1 cellular context compared by ENCODE assay signal in the genomic region with DNA sequence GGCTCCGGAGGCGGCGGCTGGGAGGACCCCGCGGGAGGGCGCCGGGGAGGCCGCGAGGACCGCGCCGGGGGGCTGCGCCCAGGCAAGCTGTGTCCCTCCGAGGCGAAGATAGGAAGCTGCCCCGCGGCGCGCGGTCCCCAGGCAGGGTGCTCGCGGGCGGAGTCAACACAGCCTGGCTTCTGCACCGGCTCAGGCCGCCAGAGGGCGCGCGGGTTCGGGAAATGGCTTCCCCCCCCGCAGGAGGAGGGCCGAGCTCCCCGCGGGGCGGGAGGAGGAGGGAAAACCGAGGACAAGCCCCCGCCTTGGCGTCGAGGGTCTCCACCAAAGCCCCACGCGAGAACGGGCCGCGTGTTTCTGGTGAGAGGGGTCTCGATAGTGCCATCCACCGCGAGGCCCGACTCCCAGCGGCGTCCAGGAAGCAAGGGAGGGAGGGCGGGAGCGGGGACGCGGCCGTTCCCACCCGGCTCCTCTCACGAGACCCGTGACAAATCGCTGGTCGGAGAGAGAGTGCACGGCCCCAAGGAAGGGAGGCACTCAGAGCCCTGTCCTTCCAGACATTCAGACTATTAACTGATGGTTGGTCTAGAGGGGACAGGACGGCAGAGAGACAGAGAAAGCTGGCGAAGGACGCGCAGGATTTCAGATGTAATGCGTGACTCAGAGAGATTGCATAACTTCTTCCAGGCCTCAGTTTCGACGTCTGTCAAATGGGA.
TF ChIP-seq lines count a peak whose summit lies in the region.

No MANE protein-coding gene starts in this region.

TF ChIP-seq in WTC11, 78 proteins besides CTCF, POLR2A, EP300 and RAD21 (continued from another document):
- TF ChIP-seq CREM (CRISPR knock-in tag; IDR thresholded peaks at IDR 0.05): 0 out of 2 replicates have a peak, but pooled peaks have one; percentile 47
- TF ChIP-seq CBFB (CRISPR knock-in tag; IDR thresholded peaks at IDR 0.05; ENCODE audit: low read depth): no peak
- TF ChIP-seq RELA (CRISPR knock-in tag; IDR thresholded peaks at IDR 0.05; ENCODE audit: borderline replicate concordance): 0 out of 2 replicates have a peak, but pooled peaks have one; percentile 21
- TF ChIP-seq KAT7 (CRISPR knock-in tag; IDR thresholded peaks at IDR 0.05; ENCODE audit: borderline replicate concordance): 0 out of 2 replicates have a peak, but pooled peaks have one; percentile 54
- peak; percentile 68; the same call in 1 of the 2 replicates for TF ChIP-seq ZNF138 (CRISPR knock-in tag; conservative IDR thresholded peaks at IDR 0.05)
- TF ChIP-seq TP53 (CRISPR knock-in tag; IDR thresholded peaks at IDR 0.05): no peak
- TF ChIP-seq, protein P1, sequence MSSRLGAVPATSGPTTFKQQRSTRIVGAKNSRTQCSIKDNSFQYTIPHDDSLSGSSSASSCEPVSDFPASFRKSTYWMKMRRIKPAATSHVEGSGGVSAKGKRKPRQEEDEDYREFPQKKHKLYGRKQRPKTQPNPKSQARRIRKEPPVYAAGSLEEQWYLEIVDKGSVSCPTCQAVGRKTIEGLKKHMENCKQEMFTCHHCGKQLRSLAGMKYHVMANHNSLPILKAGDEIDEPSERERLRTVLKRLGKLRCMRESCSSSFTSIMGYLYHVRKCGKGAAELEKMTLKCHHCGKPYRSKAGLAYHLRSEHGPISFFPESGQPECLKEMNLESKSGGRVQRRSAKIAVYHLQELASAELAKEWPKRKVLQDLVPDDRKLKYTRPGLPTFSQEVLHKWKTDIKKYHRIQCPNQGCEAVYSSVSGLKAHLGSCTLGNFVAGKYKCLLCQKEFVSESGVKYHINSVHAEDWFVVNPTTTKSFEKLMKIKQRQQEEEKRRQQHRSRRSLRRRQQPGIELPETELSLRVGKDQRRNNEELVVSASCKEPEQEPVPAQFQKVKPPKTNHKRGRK (CRISPR knock-in tag; IDR thresholded peaks at IDR 0.05; ENCODE audit: borderline replicate concordance): no peak
- TF ChIP-seq, protein P2, sequence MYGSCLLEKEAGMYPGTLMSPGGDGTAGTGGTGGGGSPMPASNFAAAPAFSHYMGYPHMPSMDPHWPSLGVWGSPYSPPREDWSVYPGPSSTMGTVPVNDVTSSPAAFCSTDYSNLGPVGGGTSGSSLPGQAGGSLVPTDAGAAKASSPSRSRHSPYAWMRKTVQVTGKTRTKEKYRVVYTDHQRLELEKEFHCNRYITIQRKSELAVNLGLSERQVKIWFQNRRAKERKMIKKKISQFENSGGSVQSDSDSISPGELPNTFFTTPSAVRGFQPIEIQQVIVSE (CRISPR knock-in tag; IDR thresholded peaks at IDR 0.05; ENCODE audit: borderline replicate concordance): no peak
- TF ChIP-seq, protein P3, sequence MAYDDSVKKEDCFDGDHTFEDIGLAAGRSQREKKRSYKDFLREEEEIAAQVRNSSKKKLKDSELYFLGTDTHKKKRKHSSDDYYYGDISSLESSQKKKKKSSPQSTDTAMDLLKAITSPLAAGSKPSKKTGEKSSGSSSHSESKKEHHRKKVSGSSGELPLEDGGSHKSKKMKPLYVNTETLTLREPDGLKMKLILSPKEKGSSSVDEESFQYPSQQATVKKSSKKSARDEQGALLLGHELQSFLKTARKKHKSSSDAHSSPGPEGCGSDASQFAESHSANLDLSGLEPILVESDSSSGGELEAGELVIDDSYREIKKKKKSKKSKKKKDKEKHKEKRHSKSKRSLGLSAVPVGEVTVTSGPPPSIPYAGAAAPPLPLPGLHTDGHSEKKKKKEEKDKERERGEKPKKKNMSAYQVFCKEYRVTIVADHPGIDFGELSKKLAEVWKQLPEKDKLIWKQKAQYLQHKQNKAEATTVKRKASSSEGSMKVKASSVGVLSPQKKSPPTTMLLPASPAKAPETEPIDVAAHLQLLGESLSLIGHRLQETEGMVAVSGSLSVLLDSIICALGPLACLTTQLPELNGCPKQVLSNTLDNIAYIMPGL (CRISPR knock-in tag; IDR thresholded peaks at IDR 0.05): peak; percentile 93
TF ChIP-seq in WTC11: peak in this region for 12.
